Comparison of ENCODE assay signal across 7 cellular contexts in genomic region chr1:43991476-43992231, GRCh38.
DNase-seq lines count a peak whose midpoint lies in the region; ATAC-seq, FAIRE-seq and TF ChIP-seq lines count a peak whose summit lies in the region.

Gene CCDC24, plus strand, starts transcription at chr1:43991599. Its CDS starts 280 bp downstream, at chr1:43991879.

- DNase-seq in NCI-H2107 treated with DMSO at 0.1 percent for 48 hours (lab: John Stamatoyannopoulos, UW; ENCODE audit: unreplicated experiment) (peak; percentile 46), cardiac fibroblast (ENCODE audit: low read depth in 2 of 2) (peak; percentile 77 to 89)
- peak; percentile 71 for DNase-seq in stimulated activated CD4-positive, alpha-beta T cell treated with anti-CD3 and anti-CD28 coated beads, Interleukin-12 subunit alpha, Interleukin-12 subunit beta, amount 100 ng/mL, for 4 hours

- TF ChIP-seq CTCF in WI38 (IDR thresholded peaks at IDR 0.05; ENCODE audit: low read depth, low read length) (no peak), cardiac fibroblast (IDR thresholded peaks at IDR 0.05; ENCODE audit: low read depth, low read length) (no peak)

- peak; percentile 17 for FAIRE-seq in islet of Langerhans (lab: Jason Lieb, UNC)

- H3K4me3 ChIP-seq in WI38 (ENCODE audit: low read depth, low read length), result peak within 1 kb of the TSS; percentile 60
- peak within 1 kb of the TSS; percentile 64 to 74 for H3K4me3 ChIP-seq in cardiac fibroblast (replicated peaks in 1 of 2; ENCODE audit: low read depth in 2 of 2, low read length in 2 of 2)

- ATAC-seq in GM18498 (IDR thresholded peaks at IDR 0.05; ENCODE audit: unreplicated experiment), result peak; percentile 77
- peak; percentile 88 for ATAC-seq in HG02885 (IDR thresholded peaks at IDR 0.05; ENCODE audit: poor library complexity, unreplicated experiment)

Comparison
In these comparisons a context has a peak if more than half of its experiments do, and no peak if none do; other contexts are left out.
1. Peak in every context shown above with its lines: DNase-seq, ATAC-seq and H3K4me3 ChIP-seq.